In the genomic region with DNA sequence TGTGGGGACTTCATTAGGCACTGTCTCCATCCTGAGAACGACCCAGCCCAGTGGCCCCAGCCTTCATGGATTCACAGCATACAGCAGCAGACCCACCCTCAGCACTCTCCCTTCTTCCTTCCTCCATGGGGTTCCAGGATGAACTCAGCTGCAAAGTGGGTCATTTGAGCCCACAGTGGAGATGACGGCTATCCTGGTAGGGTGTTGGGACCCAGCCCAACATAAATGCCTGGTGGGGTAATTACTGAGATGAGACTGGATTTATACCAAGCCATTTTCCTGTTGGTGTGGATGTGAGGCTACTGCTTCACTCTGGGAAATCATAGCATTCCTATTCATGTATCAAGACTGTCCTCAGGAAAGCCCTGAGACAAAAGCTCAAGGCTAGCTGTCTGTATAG, we compare ENCODE assay signal across 21 cellular contexts.
"Had no signal": no experiment of that assay in that cellular context is flagged by ENCODE, and none has a peak within 500 bp of the region (broad histone marks: within the 10 kb centered on the region; RNA-seq: fewer than 3 reads in every experiment).

No MANE protein-coding gene starts in this region.

- H3K27ac Mint-ChIP-seq: activated CD4-positive, alpha-beta T cell treated with anti-CD3 and anti-CD28 coated beads, Interleukin-2, amount 10 ng/mL, durations not matched to agents 24 days and 14 days; activated CD8-positive, alpha-beta T cell treated with anti-CD3 and anti-CD28 coated beads for 36 hours; activated T-cell treated with anti-CD3 and anti-CD28 coated beads, Interleukin-2, amount 50 U/mL, for 24 hours; progenitor cell of endocrine pancreas had no signal

- H3K4me3 ChIP-seq: esophagus muscularis mucosa, skin epidermis, testis had no signal

- DNase-seq: activated CD4-positive, alpha-beta T cell treated with anti-CD3 and anti-CD28 coated beads, Interleukin-2, amount 10 ng/mL, durations not matched to agents 24 days and 14 days; activated CD8-positive, alpha-beta T cell treated with anti-CD3 and anti-CD28 coated beads for 36 hours; activated naive CD4-positive, alpha-beta T cell treated with anti-CD3 and anti-CD28 coated beads, Interleukin-2, amount 50 U/mL, for 16 hours; activated T-cell treated with anti-CD3 and anti-CD28 coated beads, Interleukin-2, amount 50 U/mL, for 24 hours; aorta; cerebellar nuclear complex; cortex of kidney; effector CD8-positive, alpha-beta T cell; foreskin fibroblast; glutamatergic neuron; hippocampal formation; islet precursor cell; stimulated activated CD4-positive, alpha-beta T cell treated with anti-CD3 and anti-CD28 coated beads, Interleukin-15, amount 100 ng/mL, for 24 hours; stimulated activated CD4-positive, alpha-beta T cell treated with anti-CD3 and anti-CD28 coated beads, Interleukin-4, amount 100 ng/mL, for 1 hour; T-helper 1 cell; T-helper 9 cell; testis had no signal

- H3K27ac ChIP-seq: testis had no signal

- H3K4me3 Mint-ChIP-seq: activated CD4-positive, alpha-beta T cell treated with anti-CD3 and anti-CD28 coated beads, Interleukin-2, amount 10 ng/mL, durations not matched to agents 24 days and 14 days; activated CD8-positive, alpha-beta T cell treated with anti-CD3 and anti-CD28 coated beads for 36 hours; activated T-cell treated with anti-CD3 and anti-CD28 coated beads, Interleukin-2, amount 50 U/mL, for 24 hours; neural crest cell had no signal

- H3K36me3 ChIP-seq: esophagus muscularis mucosa had no signal

- H3K4me1 Mint-ChIP-seq: neural crest cell had no signal

- H3K9me3 ChIP-seq: esophagus muscularis mucosa, testis had no signal

- ATAC-seq: activated CD8-positive, alpha-beta T cell treated with anti-CD3 and anti-CD28 coated beads for 36 hours had no signal

- H3K27me3 ChIP-seq: esophagus muscularis mucosa, testis had no signal

- H3K27me3 Mint-ChIP-seq: activated CD4-positive, alpha-beta T cell treated with anti-CD3 and anti-CD28 coated beads, Interleukin-2, amount 10 ng/mL, durations not matched to agents 24 days and 14 days; activated CD8-positive, alpha-beta T cell treated with anti-CD3 and anti-CD28 coated beads for 36 hours; activated T-cell treated with anti-CD3 and anti-CD28 coated beads, Interleukin-2, amount 50 U/mL, for 24 hours; progenitor cell of endocrine pancreas had no signal
